ENCODE assay signal across 10 cellular contexts in the genomic region with DNA sequence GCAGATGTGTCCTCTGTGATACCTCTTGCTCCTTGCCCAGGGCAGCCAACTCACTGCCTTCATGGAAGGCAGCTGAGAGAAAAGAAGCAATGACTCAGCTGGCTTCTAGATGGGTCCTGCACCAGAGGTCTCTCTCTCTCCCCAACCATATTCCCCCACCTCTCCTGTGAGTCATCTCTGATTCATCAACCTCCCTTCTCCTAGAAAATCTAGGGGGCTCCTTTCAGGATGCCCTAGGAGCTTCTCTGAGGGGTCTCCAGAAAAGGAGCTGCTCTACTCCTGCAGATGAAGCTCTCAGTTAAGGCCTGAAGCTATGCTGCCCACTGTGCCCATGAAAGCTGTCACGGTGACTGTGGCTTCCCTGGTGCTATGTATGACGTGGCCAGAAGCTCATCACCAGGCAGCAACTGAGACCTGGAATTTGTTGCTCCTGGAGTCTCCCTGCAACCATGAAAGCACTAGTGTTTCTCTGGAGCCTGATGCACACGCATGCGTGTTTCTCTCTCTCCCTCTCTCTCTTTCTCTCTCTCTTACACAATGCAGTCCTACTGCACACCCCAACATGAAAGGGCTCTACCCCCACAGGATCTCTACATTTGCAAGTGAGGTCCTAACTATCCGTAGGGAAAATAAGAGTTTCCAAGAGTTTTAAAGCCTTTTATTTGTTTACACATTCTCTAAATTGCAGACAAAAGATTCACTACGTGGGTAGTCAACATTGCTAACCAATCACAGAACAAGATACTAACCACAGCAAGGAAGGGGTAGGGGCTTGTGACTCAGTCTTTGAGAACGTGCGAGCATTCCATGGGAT.
A peak's percentile ranks its signal among the peaks of the same experiment; 100 is the strongest.
DNase-seq lines count a peak whose midpoint lies in the region; ATAC-seq and TF ChIP-seq lines count a peak whose summit lies in the region.
"Had no signal": no experiment of that assay in that cellular context is flagged by ENCODE, and none has a peak within 500 bp of the region (broad histone marks: within the 10 kb centered on the region; RNA-seq: fewer than 3 reads in every experiment).

No MANE protein-coding gene starts in this region.

- ATAC-seq in T-cell (replicated peaks in 1 of 4), result no peak

- H3K4me3 ChIP-seq in BLaER1, result no peak overlapping the region
- no peak overlapping the region for H3K4me3 ChIP-seq in dorsolateral prefrontal cortex
- H3K4me3 ChIP-seq: suprapubic skin had no signal

- H3K9me3 Mint-ChIP-seq in nephron progenitor cell (no peaks in the 10 kb centered on the region), T-cell (no peaks in the 10 kb centered on the region)
- H3K9me3 Mint-ChIP-seq: activated naive CD4-positive, alpha-beta T cell treated with anti-CD3 and anti-CD28 coated beads for 36 hours had no signal

- CTCF ChIA-PET in T-cell (lab: Charles Lee), result no interaction called here

- no peaks in the 10 kb centered on the region for H3K36me3 ChIP-seq in BLaER1
- H3K36me3 ChIP-seq: suprapubic skin had no signal

- H3K9ac ChIP-seq in BLaER1, result no peak overlapping the region

- no peak for TF ChIP-seq CTCF in dorsolateral prefrontal cortex (IDR thresholded peaks at IDR 0.05 in 54 of 56, conservative IDR thresholded peaks at IDR 0.05 in 2 of 56; ENCODE audit: low read depth in 1 of 56, partially characterized antibody in 56 of 56)
- no peak for TF ChIP-seq CTCF in nephron progenitor cell (IDR thresholded peaks at IDR 0.05)

- H3K4me3 Mint-ChIP-seq in nephron progenitor cell (peak overlapping the region; percentile 51), T-cell (no peak overlapping the region)
- H3K4me3 Mint-ChIP-seq: activated naive CD4-positive, alpha-beta T cell treated with anti-CD3 and anti-CD28 coated beads for 36 hours had no signal

- H3K4me2 ChIP-seq in BLaER1, result peak overlapping the region; percentile 65

- POLR2A ChIA-PET in T-cell (lab: Charles Lee), result interaction anchor here in 1 of 2 donors (0.7 kb wide), 1 partner anchor 43 kb away, joined by 3 read pairs; no protein-coding TSS in a partner anchor

- H3K4me1 ChIP-seq in BLaER1, result peaks cover 58% of the 10 kb centered on the region

- H3K27me3 ChIP-seq in BLaER1 (no peaks in the 10 kb centered on the region), dorsolateral prefrontal cortex (no peaks in the 10 kb centered on the region)
- H3K27me3 ChIP-seq: suprapubic skin had no signal

- H3K4me1 Mint-ChIP-seq in nephron progenitor cell, result peaks cover 76% of the 10 kb centered on the region
- no peaks in the 10 kb centered on the region for H3K4me1 Mint-ChIP-seq in T-cell

- no peaks in the 10 kb centered on the region for H3K9me3 ChIP-seq in BLaER1
- H3K9me3 ChIP-seq: suprapubic skin had no signal

- H3K27ac Mint-ChIP-seq in nephron progenitor cell, result peak overlapping the region; percentile 22
- H3K27ac Mint-ChIP-seq in T-cell, result no peak overlapping the region
- H3K27ac Mint-ChIP-seq: activated naive CD4-positive, alpha-beta T cell treated with anti-CD3 and anti-CD28 coated beads for 36 hours had no signal

- H3K27me3 Mint-ChIP-seq in nephron progenitor cell (ENCODE audit: low read depth, poor library complexity) (peaks cover 12% of the 10 kb centered on the region), T-cell (peaks cover 0 to 6% of the 10 kb centered on the region in 2 donors)

- intact Hi-C loops in dorsolateral prefrontal cortex (cut with DNase I), result loop anchor here in 1 of 2 donors (1.0 kb wide), 1 partner anchor 34 kb away; no protein-coding TSS in a partner anchor

- peak; percentile 90 for DNase-seq in NCI-H226
- DNase-seq in dorsolateral prefrontal cortex, result peak in 3 of 10 donors; percentile 41 to 58 (median 55)
- no peak for DNase-seq in nephron progenitor cell
- DNase-seq in caudate nucleus (lab: John Stamatoyannopoulos, UW), result no peak
- no peak for DNase-seq in T-cell
- DNase-seq in stimulated activated naive CD4-positive, alpha-beta T cell treated with Interleukin-2 at 50 U/mL for 16 hours (lab: John Stamatoyannopoulos, UW), result no peak
- no peak for DNase-seq in GM19240 (ENCODE audit: insufficient read length, low spot score)
- DNase-seq: activated naive CD4-positive, alpha-beta T cell treated with anti-CD3 and anti-CD28 coated beads for 36 hours had no signal

- no peaks in the 10 kb centered on the region for H4K20me1 ChIP-seq in BLaER1

- H3K27ac ChIP-seq in BLaER1, result no peak overlapping the region
- peak overlapping the region in 47 of 59 donors; percentile 2 to 93 (median 52) for H3K27ac ChIP-seq in dorsolateral prefrontal cortex
- no peak overlapping the region for H3K27ac ChIP-seq in caudate nucleus (ENCODE audit: low read depth, low read length)
- H3K27ac ChIP-seq: suprapubic skin had no signal

- H3K36me3 Mint-ChIP-seq in nephron progenitor cell (ENCODE audit: low read depth) (no peaks in the 10 kb centered on the region), T-cell (no peaks in the 10 kb centered on the region)

Comparison
In these comparisons a context has a peak if more than half of its experiments do, and no peak if none do; other contexts are left out.
1. H3K27ac ChIP-seq: peak in dorsolateral prefrontal cortex (47 of 59); none in BLaER1 (single experiment) and caudate nucleus (single experiment).